Comparison of ENCODE assay signal across 1 cellular context in the genomic region with DNA sequence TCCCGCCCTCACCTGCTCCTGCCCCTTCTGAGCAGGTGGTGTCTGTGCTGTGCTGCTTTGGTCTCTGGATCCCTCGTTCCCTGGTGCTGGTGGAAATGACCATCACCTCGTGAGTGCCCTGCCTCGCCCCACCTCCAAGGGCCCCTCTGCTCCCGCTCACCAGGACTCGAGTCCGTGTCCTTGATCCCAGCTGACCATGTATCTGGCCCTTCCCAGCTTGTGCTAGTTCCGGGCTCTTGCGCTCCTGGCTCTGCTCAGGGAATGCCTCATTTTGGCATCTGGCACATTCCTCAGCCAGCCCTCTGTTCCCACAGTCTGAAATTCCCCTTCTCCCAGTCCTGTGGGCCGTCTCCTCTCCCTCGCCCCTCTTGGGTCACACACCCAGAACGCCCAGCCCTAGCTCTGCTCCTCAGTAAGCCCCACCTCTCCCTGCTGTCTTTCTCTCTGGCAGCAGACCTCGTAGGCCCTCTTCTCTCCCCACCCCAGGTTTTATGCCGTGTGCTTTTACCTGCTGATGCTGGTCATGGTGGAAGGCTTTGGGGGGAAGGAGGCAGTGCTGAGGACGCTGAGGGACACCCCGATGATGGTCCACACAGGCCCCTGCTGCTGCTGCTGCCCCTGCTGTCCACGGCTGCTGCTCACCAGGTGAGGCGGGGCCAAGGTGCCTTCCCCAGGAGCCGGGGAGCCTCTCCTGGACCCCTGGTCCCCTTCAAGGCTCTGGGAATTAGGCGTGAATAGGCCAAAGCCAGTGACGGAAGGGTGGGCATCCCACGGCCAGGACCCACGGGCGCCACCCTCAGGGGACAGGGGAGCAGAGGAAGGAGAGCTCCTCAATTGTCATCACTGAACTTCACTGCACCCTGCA.
TF ChIP-seq lines count a peak whose summit lies in the region.

No MANE protein-coding gene starts in this region.

TF ChIP-seq in HepG2, 621 proteins besides CTCF, POLR2A, EP300 and RAD21 (continued from another document and continues in another):
- TF ChIP-seq, protein P1, sequence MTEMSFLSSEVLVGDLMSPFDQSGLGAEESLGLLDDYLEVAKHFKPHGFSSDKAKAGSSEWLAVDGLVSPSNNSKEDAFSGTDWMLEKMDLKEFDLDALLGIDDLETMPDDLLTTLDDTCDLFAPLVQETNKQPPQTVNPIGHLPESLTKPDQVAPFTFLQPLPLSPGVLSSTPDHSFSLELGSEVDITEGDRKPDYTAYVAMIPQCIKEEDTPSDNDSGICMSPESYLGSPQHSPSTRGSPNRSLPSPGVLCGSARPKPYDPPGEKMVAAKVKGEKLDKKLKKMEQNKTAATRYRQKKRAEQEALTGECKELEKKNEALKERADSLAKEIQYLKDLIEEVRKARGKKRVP (CRISPR knock-in tag; IDR thresholded peaks at IDR 0.05) = no peak
- TF ChIP-seq HDAC2 (CRISPR knock-in tag; IDR thresholded peaks at IDR 0.05) (peak; percentile 73), ARID3A (IDR thresholded peaks at IDR 0.05; ENCODE audit: low read depth, low read length) (no peak), TEAD3 (CRISPR knock-in tag; optimal IDR thresholded peaks at IDR 0.05; ENCODE audit: borderline replicate concordance) (peak; percentile 85), MED13 (CRISPR knock-in tag; IDR thresholded peaks at IDR 0.05) (no peak), ZNF781 (CRISPR knock-in tag; IDR thresholded peaks at IDR 0.05; ENCODE audit: borderline replicate concordance, not compliant biosample characterization) (no peak), ESRRA (CRISPR knock-in tag; IDR thresholded peaks at IDR 0.05; ENCODE audit: low read depth) (peak; percentile 94), ZNF563 (CRISPR knock-in tag; IDR thresholded peaks at IDR 0.05) (no peak), ZNF749 (CRISPR knock-in tag; IDR thresholded peaks at IDR 0.05; ENCODE audit: borderline replicate concordance) (no peak), ZNF501 (CRISPR knock-in tag; IDR thresholded peaks at IDR 0.05) (peak; percentile 40; the same call in 1 of the 2 replicates), ATAD3A (CRISPR knock-in tag; IDR thresholded peaks at IDR 0.05) (no peak), ZFP36L1 (CRISPR knock-in tag; IDR thresholded peaks at IDR 0.05) (0 out of 2 replicates have a peak, but pooled peaks have one; percentile 24), PAF1 (CRISPR knock-in tag; IDR thresholded peaks at IDR 0.05) (no peak), BCL3 (CRISPR knock-in tag; IDR thresholded peaks at IDR 0.05) (peak; percentile 6; the same call in 1 of the 2 replicates), ZNF607 (CRISPR knock-in tag; IDR thresholded peaks at IDR 0.05; ENCODE audit: borderline replicate concordance) (peak; percentile 70; the same call in 1 of the 2 replicates), SNAI1 (CRISPR knock-in tag; IDR thresholded peaks at IDR 0.05; ENCODE audit: borderline replicate concordance) (no peak), LCORL (IDR thresholded peaks at IDR 0.05) (no peak), LCORL (CRISPR knock-in tag; IDR thresholded peaks at IDR 0.05) (peak; percentile 73; the same call in 1 of the 2 replicates), ZKSCAN1 (IDR thresholded peaks at IDR 0.05; ENCODE audit: low read length) (no peak), ZBTB4 (CRISPR knock-in tag; IDR thresholded peaks at IDR 0.05; ENCODE audit: borderline replicate concordance) (0 out of 2 replicates have a peak, but pooled peaks have one; percentile 19), KMT2B (CRISPR knock-in tag; IDR thresholded peaks at IDR 0.05) (no peak), MLX (CRISPR knock-in tag; IDR thresholded peaks at IDR 0.05) (0 out of 2 replicates have a peak, but pooled peaks have one; percentile 58), FOXP1 (IDR thresholded peaks at IDR 0.05) (no peak), FOXP1 (CRISPR knock-in tag; IDR thresholded peaks at IDR 0.05) (no peak), ZNF513 (CRISPR knock-in tag; conservative IDR thresholded peaks at IDR 0.05) (no peak), ZNF512 (CRISPR knock-in tag; IDR thresholded peaks at IDR 0.05) (no peak), ZNF124 (CRISPR knock-in tag; IDR thresholded peaks at IDR 0.05) (no peak), NCOA1 (CRISPR knock-in tag; IDR thresholded peaks at IDR 0.05) (no peak), BRCA1 (CRISPR knock-in tag; IDR thresholded peaks at IDR 0.05) (no peak), AKAP8 (CRISPR knock-in tag; IDR thresholded peaks at IDR 0.05) (no peak), DNMT3B (CRISPR knock-in tag; conservative IDR thresholded peaks at IDR 0.05) (no peak), NR1H2 (CRISPR knock-in tag; IDR thresholded peaks at IDR 0.05; ENCODE audit: borderline replicate concordance, low read depth) (no peak), MXI1 (IDR thresholded peaks at IDR 0.05; ENCODE audit: borderline replicate concordance, low read depth, low read length) (0 out of 3 replicates have a peak, but pooled peaks have one; percentile 6), TP53 (CRISPR knock-in tag; conservative IDR thresholded peaks at IDR 0.05) (no peak), ZNF761 (CRISPR knock-in tag; conservative IDR thresholded peaks at IDR 0.05) (no peak), CHCHD3 (CRISPR knock-in tag; IDR thresholded peaks at IDR 0.05) (no peak)
- TF ChIP-seq, protein P2, sequence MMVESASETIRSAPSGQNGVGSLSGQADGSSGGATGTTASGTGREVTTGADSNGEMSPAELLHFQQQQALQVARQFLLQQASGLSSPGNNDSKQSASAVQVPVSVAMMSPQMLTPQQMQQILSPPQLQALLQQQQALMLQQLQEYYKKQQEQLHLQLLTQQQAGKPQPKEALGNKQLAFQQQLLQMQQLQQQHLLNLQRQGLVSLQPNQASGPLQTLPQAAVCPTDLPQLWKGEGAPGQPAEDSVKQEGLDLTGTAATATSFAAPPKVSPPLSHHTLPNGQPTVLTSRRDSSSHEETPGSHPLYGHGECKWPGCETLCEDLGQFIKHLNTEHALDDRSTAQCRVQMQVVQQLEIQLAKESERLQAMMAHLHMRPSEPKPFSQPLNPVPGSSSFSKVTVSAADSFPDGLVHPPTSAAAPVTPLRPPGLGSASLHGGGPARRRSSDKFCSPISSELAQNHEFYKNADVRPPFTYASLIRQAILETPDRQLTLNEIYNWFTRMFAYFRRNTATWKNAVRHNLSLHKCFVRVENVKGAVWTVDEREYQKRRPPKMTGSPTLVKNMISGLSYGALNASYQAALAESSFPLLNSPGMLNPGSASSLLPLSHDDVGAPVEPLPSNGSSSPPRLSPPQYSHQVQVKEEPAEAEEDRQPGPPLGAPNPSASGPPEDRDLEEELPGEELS (CRISPR knock-in tag; IDR thresholded peaks at IDR 0.05) = peak; percentile 37; the same call in 1 of the 2 replicates
- TF ChIP-seq, protein P3, sequence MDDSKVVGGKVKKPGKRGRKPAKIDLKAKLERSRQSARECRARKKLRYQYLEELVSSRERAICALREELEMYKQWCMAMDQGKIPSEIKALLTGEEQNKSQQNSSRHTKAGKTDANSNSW (CRISPR knock-in tag; IDR thresholded peaks at IDR 0.05; ENCODE audit: borderline replicate concordance) = no peak
- TF ChIP-seq, protein P4, sequence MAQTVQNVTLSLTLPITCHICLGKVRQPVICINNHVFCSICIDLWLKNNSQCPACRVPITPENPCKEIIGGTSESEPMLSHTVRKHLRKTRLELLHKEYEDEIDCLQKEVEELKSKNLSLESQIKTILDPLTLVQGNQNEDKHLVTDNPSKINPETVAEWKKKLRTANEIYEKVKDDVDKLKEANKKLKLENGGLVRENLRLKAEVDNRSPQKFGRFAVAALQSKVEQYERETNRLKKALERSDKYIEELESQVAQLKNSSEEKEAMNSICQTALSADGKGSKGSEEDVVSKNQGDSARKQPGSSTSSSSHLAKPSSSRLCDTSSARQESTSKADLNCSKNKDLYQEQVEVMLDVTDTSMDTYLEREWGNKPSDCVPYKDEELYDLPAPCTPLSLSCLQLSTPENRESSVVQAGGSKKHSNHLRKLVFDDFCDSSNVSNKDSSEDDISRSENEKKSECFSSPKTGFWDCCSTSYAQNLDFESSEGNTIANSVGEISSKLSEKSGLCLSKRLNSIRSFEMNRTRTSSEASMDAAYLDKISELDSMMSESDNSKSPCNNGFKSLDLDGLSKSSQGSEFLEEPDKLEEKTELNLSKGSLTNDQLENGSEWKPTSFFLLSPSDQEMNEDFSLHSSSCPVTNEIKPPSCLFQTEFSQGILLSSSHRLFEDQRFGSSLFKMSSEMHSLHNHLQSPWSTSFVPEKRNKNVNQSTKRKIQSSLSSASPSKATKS (CRISPR knock-in tag; IDR thresholded peaks at IDR 0.05) = no peak
